In genomic region chr2:45851576-45852304, GRCh38 we compare ENCODE assay signal across 11 cellular contexts.
DNase-seq lines count a peak whose midpoint lies in the region.
"Had no signal": no experiment of that assay in that cellular context is flagged by ENCODE, and none has a peak within 500 bp of the region (broad histone marks: within the 10 kb centered on the region; RNA-seq: fewer than 3 reads in every experiment).

No MANE protein-coding gene starts in this region.

- H3K36me3 Mint-ChIP-seq in activated naive CD4-positive, alpha-beta T cell treated with anti-CD3 and anti-CD28 coated beads for 36 hours (ENCODE audit: low read depth) = peaks cover 6% of the 10 kb centered on the region

- intact Hi-C loops in activated naive CD4-positive, alpha-beta T cell treated with anti-CD3 and anti-CD28 coated beads for 36 hours (cut with micrococcal nuclease) = no loop called here

- peaks cover 15% of the 10 kb centered on the region for H3K4me1 Mint-ChIP-seq in activated naive CD4-positive, alpha-beta T cell treated with anti-CD3 and anti-CD28 coated beads for 36 hours (ENCODE audit: low read depth)
- H3K4me1 Mint-ChIP-seq: endodermal cell had no signal

- no peak overlapping the region for H3K4me3 Mint-ChIP-seq in activated naive CD4-positive, alpha-beta T cell treated with anti-CD3 and anti-CD28 coated beads for 36 hours
- H3K4me3 Mint-ChIP-seq: endodermal cell had no signal

- no peaks in the 10 kb centered on the region for H3K27me3 Mint-ChIP-seq in activated naive CD4-positive, alpha-beta T cell treated with anti-CD3 and anti-CD28 coated beads for 36 hours (ENCODE audit: low read depth)

- DNase-seq in ELR (ENCODE audit: low read depth) = peak; percentile 88
- peak; percentile 83 for DNase-seq in NCI-H345 (lab: John Stamatoyannopoulos, UW)
- DNase-seq in cerebellar cortex (ENCODE audit: low spot score) = peak; percentile 61
- DNase-seq in renal cortical epithelial cell (ENCODE audit: low read depth) = peak; percentile 90
- DNase-seq in NCI-H2227 treated with DMSO at 0.1 percent for 48 hours (lab: John Stamatoyannopoulos, UW) = no peak
- DNase-seq in CD1c-positive myeloid dendritic cell (ENCODE audit: extremely low spot score) = no peak
- no peak for DNase-seq in stimulated activated CD4-positive, alpha-beta T cell treated with anti-CD3 and anti-CD28 coated beads, Interleukin-12 subunit alpha, Interleukin-12 subunit beta, amount 100 ng/mL, for 4 hours
- no peak for DNase-seq in activated naive CD4-positive, alpha-beta T cell treated with anti-CD3 and anti-CD28 coated beads for 36 hours
- DNase-seq: endodermal cell, kidney, pancreas had no signal

- H3K9me3 Mint-ChIP-seq in activated naive CD4-positive, alpha-beta T cell treated with anti-CD3 and anti-CD28 coated beads for 36 hours = peaks cover 5% of the 10 kb centered on the region

- CTCF ChIA-PET in activated naive CD4-positive, alpha-beta T cell treated with anti-CD3 and anti-CD28 coated beads for 36 hours (lab: Charles Lee) = no interaction called here

- no peak overlapping the region for H3K27ac Mint-ChIP-seq in activated naive CD4-positive, alpha-beta T cell treated with anti-CD3 and anti-CD28 coated beads for 36 hours
- H3K27ac Mint-ChIP-seq: endodermal cell had no signal

Comparison
In these comparisons a context has a peak if more than half of its experiments do, and no peak if none do; other contexts are left out.
1. DNase-seq: peak in ELR (single experiment), NCI-H345 (single experiment), cerebellar cortex (single experiment) and renal cortical epithelial cell (single experiment); none in NCI-H2227 treated with DMSO at 0.1 percent for 48 hours (single experiment), CD1c-positive myeloid dendritic cell (single experiment), stimulated activated CD4-positive, alpha-beta T cell treated with anti-CD3 and anti-CD28 coated beads, Interleukin-12 subunit alpha, Interleukin-12 subunit beta, amount 100 ng/mL, for 4 hours (single experiment) and activated naive CD4-positive, alpha-beta T cell treated with anti-CD3 and anti-CD28 coated beads for 36 hours (single experiment).